1 cellular context compared by ENCODE assay signal in the genomic region with DNA sequence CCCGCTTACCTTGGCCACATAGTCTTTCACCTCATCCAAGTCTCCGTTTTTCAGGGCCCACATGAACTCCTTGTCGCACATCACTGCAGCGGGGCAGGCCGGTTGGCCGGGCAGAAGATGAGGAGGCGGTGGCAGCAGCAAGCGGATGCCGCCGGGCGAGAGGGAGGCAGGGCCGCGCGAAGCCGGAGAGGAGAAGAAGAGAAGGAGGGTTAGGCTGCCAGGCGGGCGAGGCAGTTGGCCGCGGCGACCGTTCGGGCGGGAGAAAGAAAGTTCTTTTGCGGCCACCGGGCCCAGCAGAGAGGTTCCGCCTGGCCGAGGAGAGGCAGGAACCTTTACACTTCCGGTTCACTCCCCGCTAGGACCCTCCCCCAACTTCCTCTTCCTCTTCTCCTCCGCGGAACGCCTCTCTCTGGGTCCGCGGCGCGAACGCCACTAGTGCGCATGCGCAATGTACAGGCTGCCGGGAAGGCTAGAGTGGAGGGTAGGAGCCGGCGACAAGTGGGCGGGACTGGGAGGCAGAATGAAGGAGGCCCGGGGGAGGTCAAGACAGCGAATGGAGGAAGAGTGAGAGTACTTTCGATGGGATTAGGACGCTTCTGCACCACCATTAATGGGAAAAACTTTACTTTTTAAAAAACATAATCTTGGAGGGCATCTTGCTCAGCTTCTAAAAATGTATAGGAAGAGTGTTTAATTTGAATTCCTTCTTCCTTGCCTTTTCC.
TF ChIP-seq lines count a peak whose summit lies in the region.

Gene MTPN, minus strand, starts transcription at position 340 of the 722 bp plus-strand sequence. Its CDS starts 259 bp downstream, at position 81.

TF ChIP-seq in K562, 482 proteins besides CTCF, POLR2A, EP300 and RAD21 (continued from another document and continues in another):
- peak; percentile 58; the same call in 1 of the 2 replicates for TF ChIP-seq CHAMP1 (IDR thresholded peaks at IDR 0.05)
- TF ChIP-seq, protein P1, sequence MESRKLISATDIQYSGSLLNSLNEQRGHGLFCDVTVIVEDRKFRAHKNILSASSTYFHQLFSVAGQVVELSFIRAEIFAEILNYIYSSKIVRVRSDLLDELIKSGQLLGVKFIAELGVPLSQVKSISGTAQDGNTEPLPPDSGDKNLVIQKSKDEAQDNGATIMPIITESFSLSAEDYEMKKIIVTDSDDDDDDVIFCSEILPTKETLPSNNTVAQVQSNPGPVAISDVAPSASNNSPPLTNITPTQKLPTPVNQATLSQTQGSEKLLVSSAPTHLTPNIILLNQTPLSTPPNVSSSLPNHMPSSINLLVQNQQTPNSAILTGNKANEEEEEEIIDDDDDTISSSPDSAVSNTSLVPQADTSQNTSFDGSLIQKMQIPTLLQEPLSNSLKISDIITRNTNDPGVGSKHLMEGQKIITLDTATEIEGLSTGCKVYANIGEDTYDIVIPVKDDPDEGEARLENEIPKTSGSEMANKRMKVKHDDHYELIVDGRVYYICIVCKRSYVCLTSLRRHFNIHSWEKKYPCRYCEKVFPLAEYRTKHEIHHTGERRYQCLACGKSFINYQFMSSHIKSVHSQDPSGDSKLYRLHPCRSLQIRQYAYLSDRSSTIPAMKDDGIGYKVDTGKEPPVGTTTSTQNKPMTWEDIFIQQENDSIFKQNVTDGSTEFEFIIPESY (CRISPR knock-in tag; IDR thresholded peaks at IDR 0.05) = no peak
- TF ChIP-seq PML (IDR thresholded peaks at IDR 0.05; ENCODE audit: low read length) = peak; percentile 84
- no peak for TF ChIP-seq CHD1 (IDR thresholded peaks at IDR 0.05; ENCODE audit: low read length)
- no peak for TF ChIP-seq CEBPZ (IDR thresholded peaks at IDR 0.05; ENCODE audit: borderline replicate concordance, low read depth, low read length)
- no peak for TF ChIP-seq ARHGAP35 (IDR thresholded peaks at IDR 0.05; ENCODE audit: partially characterized antibody)
- no peak for TF ChIP-seq IRF2 (CRISPR knock-in tag; IDR thresholded peaks at IDR 0.05)
- TF ChIP-seq BRCA1 (IDR thresholded peaks at IDR 0.05) = no peak
- TF ChIP-seq BRCA1 (CRISPR knock-in tag; IDR thresholded peaks at IDR 0.05) = no peak
- peak; percentile 99 for TF ChIP-seq SETDB1 (IDR thresholded peaks at IDR 0.05; ENCODE audit: low read length)
- no peak for TF ChIP-seq RBM14 (IDR thresholded peaks at IDR 0.05; ENCODE audit: borderline replicate concordance, insufficient read depth, low read depth, low read length)
- TF ChIP-seq GATAD2B (IDR thresholded peaks at IDR 0.05; ENCODE audit: borderline replicate concordance) = no peak
- TF ChIP-seq CAMTA2 (CRISPR knock-in tag; conservative IDR thresholded peaks at IDR 0.05) = no peak
- TF ChIP-seq, protein P2, sequence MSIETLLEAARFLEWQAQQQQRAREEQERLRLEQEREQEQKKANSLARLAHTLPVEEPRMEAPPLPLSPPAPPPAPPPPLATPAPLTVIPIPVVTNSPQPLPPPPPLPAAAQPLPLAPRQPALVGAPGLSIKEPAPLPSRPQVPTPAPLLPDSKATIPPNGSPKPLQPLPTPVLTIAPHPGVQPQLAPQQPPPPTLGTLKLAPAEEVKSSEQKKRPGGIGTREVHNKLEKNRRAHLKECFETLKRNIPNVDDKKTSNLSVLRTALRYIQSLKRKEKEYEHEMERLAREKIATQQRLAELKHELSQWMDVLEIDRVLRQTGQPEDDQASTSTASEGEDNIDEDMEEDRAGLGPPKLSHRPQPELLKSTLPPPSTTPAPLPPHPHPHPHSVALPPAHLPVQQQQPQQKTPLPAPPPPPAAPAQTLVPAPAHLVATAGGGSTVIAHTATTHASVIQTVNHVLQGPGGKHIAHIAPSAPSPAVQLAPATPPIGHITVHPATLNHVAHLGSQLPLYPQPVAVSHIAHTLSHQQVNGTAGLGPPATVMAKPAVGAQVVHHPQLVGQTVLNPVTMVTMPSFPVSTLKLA (conservative IDR thresholded peaks at IDR 0.05) = peak in 1 of 2 experiments; percentile 70; a peak in 2 of 4 replicates
- 0 out of 2 replicates have a peak, but pooled peaks have one; percentile 33 for TF ChIP-seq HLTF (IDR thresholded peaks at IDR 0.05)
- TF ChIP-seq SIX5 (IDR thresholded peaks at IDR 0.05; ENCODE audit: borderline replicate concordance in 1 of 2, insufficient read depth in 1 of 2, low read depth in 1 of 2, low read length in 2 of 2) = peak in 1 of 2 experiments; percentile 13; a peak in 1 of 4 replicates
- TF ChIP-seq ZFP30 (CRISPR knock-in tag; IDR thresholded peaks at IDR 0.05; ENCODE audit: borderline replicate concordance) = no peak
- TF ChIP-seq HDAC3 (IDR thresholded peaks at IDR 0.05; ENCODE audit: borderline replicate concordance, partially characterized antibody) = no peak
- no peak for TF ChIP-seq DLX4 (CRISPR knock-in tag; IDR thresholded peaks at IDR 0.05)
- TF ChIP-seq ZFPM2 (CRISPR knock-in tag; IDR thresholded peaks at IDR 0.05) = no peak
- peak; percentile 72; the same call in 1 of the 2 replicates for TF ChIP-seq DNMT1 (IDR thresholded peaks at IDR 0.05)
- TF ChIP-seq FIP1L1 (IDR thresholded peaks at IDR 0.05; ENCODE audit: low read depth, low read length, poor library complexity, severe bottlenecking) = peak; percentile 47
- TF ChIP-seq, protein P3, sequence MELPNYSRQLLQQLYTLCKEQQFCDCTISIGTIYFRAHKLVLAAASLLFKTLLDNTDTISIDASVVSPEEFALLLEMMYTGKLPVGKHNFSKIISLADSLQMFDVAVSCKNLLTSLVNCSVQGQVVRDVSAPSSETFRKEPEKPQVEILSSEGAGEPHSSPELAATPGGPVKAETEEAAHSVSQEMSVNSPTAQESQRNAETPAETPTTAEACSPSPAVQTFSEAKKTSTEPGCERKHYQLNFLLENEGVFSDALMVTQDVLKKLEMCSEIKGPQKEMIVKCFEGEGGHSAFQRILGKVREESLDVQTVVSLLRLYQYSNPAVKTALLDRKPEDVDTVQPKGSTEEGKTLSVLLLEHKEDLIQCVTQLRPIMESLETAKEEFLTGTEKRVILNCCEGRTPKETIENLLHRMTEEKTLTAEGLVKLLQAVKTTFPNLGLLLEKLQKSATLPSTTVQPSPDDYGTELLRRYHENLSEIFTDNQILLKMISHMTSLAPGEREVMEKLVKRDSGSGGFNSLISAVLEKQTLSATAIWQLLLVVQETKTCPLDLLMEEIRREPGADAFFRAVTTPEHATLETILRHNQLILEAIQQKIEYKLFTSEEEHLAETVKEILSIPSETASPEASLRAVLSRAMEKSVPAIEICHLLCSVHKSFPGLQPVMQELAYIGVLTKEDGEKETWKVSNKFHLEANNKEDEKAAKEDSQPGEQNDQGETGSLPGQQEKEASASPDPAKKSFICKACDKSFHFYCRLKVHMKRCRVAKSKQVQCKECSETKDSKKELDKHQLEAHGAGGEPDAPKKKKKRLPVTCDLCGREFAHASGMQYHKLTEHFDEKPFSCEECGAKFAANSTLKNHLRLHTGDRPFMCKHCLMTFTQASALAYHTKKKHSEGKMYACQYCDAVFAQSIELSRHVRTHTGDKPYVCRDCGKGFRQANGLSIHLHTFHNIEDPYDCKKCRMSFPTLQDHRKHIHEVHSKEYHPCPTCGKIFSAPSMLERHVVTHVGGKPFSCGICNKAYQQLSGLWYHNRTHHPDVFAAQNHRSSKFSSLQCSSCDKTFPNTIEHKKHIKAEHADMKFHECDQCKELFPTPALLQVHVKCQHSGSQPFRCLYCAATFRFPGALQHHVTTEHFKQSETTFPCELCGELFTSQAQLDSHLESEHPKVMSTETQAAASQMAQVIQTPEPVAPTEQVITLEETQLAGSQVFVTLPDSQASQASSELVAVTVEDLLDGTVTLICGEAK (IDR thresholded peaks at IDR 0.05) = peak; percentile 98
- TF ChIP-seq, protein P3 (CRISPR knock-in tag; IDR thresholded peaks at IDR 0.05) = no peak
- peak; percentile 31; the same call in 1 of the 2 replicates for TF ChIP-seq TEAD4 (IDR thresholded peaks at IDR 0.05; ENCODE audit: low read length)
- TF ChIP-seq TEAD4 (CRISPR knock-in tag; IDR thresholded peaks at IDR 0.05; ENCODE audit: borderline replicate concordance) = no peak
- TF ChIP-seq ZNF12 (CRISPR knock-in tag; IDR thresholded peaks at IDR 0.05) = peak; percentile 74; the same call in 1 of the 2 replicates
- TF ChIP-seq HEY1 (CRISPR knock-in tag; IDR thresholded peaks at IDR 0.05; ENCODE audit: borderline replicate concordance) = no peak
- peak; percentile 86; the same call in 1 of the 2 replicates for TF ChIP-seq ATF6 (CRISPR knock-in tag; IDR thresholded peaks at IDR 0.05)
- TF ChIP-seq SOX6 (IDR thresholded peaks at IDR 0.05) = peak; percentile 38
- TF ChIP-seq MXD1 (CRISPR knock-in tag; IDR thresholded peaks at IDR 0.05; ENCODE audit: borderline replicate concordance, poor library complexity, severe bottlenecking) = no peak
